In genomic region chr12:3838731-3839548, GRCh38 we compare ENCODE assay signal across 8 cellular contexts. TPM values are rescaled to one million over a fixed set of nuclear protein-coding genes. Genes with fewer than 3 reads are reported as not detected.
DNase-seq lines count a peak whose midpoint lies in the region; FAIRE-seq and TF ChIP-seq lines count a peak whose summit lies in the region.
"Not testable (repeated sequence)": the region's sequence is repeated elsewhere in the genome, so short reads cannot be mapped to it uniquely, and the experiment has no call there.

No MANE protein-coding gene starts in this region.

- H3K4me2 ChIP-seq in endothelial cell of umbilical vein (ENCODE audit: insufficient read depth, low read length): not testable (repeated sequence)

- not testable (repeated sequence) for H3K9me3 ChIP-seq in endothelial cell of umbilical vein (replicated peaks; ENCODE audit: control insufficient read depth, insufficient read depth, low read length); mononuclear cell (ENCODE audit: low read depth, low read length); thyroid gland

- not testable (repeated sequence) for H3K27me3 Mint-ChIP-seq in activated naive CD4-positive, alpha-beta T cell treated with anti-CD3 and anti-CD28 coated beads, Interleukin-2, amount 50 U/mL, for 24 hours

- H3K4me1 ChIP-seq in endothelial cell of umbilical vein (ENCODE audit: control insufficient read depth, extremely low read depth, insufficient read depth, low read length); thyroid gland: not testable (repeated sequence)
- H3K4me1 ChIP-seq in mononuclear cell (ENCODE audit: insufficient read depth, low read length): peaks cover 16% of the 10 kb centered on the region

- TF ChIP-seq CTCF in endothelial cell of umbilical vein (IDR thresholded peaks at IDR 0.05; ENCODE audit: extremely low read depth in 1 of 2, insufficient read depth in 1 of 2, low read depth in 1 of 2, low read length in 2 of 2); thyroid gland (IDR thresholded peaks at IDR 0.05): not testable (repeated sequence)

- peak overlapping the region; percentile 82 for H3K4me3 Mint-ChIP-seq in activated naive CD4-positive, alpha-beta T cell treated with anti-CD3 and anti-CD28 coated beads, Interleukin-2, amount 50 U/mL, for 24 hours

- not testable (repeated sequence) for H4K20me1 ChIP-seq in endothelial cell of umbilical vein (replicated peaks; ENCODE audit: control insufficient read depth, extremely low read depth, insufficient read depth, low read length)

- H3K9me3 Mint-ChIP-seq in activated naive CD4-positive, alpha-beta T cell treated with anti-CD3 and anti-CD28 coated beads, Interleukin-2, amount 50 U/mL, for 24 hours: not testable (repeated sequence)

- H3K4me1 Mint-ChIP-seq in activated naive CD4-positive, alpha-beta T cell treated with anti-CD3 and anti-CD28 coated beads, Interleukin-2, amount 50 U/mL, for 24 hours: peaks cover 74% of the 10 kb centered on the region

- not testable (repeated sequence) for H3K27me3 ChIP-seq in endothelial cell of umbilical vein (ENCODE audit: control insufficient read depth in 2 of 2, insufficient read depth in 2 of 2, low read length in 2 of 2); mononuclear cell (ENCODE audit: insufficient read depth, low read length); thyroid gland

- CTCF ChIA-PET in endothelial cell of umbilical vein (lab: Charles Lee): not testable (repeated sequence)

- not testable (repeated sequence) for H3K36me3 ChIP-seq in endothelial cell of umbilical vein (ENCODE audit: control insufficient read depth in 2 of 2, extremely low read depth in 1 of 2, insufficient read depth in 2 of 2, low read length in 2 of 2); thyroid gland

- peak; percentile 73 for FAIRE-seq in GM12892 (lab: Jason Lieb, UNC)
- FAIRE-seq in HTR-8/SVneo (lab: Jason Lieb, UNC): peak; percentile 83
- FAIRE-seq in endothelial cell of umbilical vein (lab: Jason Lieb, UNC): not testable (repeated sequence)

- not testable (repeated sequence) for H3K79me2 ChIP-seq in endothelial cell of umbilical vein (ENCODE audit: control insufficient read depth, insufficient read depth, low read length)

- H2AFZ ChIP-seq in endothelial cell of umbilical vein (ENCODE audit: low read depth, low read length): peak overlapping the region; percentile 8

- 69 to 72% methylated on average over 45 to 59 of the region's 98 CpGs for WGBS in thyroid gland, 2 donors

- dilution Hi-C loops in endothelial cell of umbilical vein (cut with MboI; ENCODE audit: extremely low pct_ligation_motif_present, low sequenced_read_pairs): not testable (repeated sequence)

- H3K27ac Mint-ChIP-seq in activated naive CD4-positive, alpha-beta T cell treated with anti-CD3 and anti-CD28 coated beads, Interleukin-2, amount 50 U/mL, for 24 hours: not testable (repeated sequence)

- peak overlapping the region in 1 of 3 experiments; percentile 12 for H3K4me3 ChIP-seq in endothelial cell of umbilical vein (replicated peaks in 1 of 3; ENCODE audit: insufficient read depth in 1 of 3, low read depth in 1 of 3, low read length in 3 of 3)
- peak overlapping the region; percentile 12 for H3K4me3 ChIP-seq in mononuclear cell (ENCODE audit: low read length)
- H3K4me3 ChIP-seq in thyroid gland (replicated peaks in 1 of 3): not testable (repeated sequence)

- intact Hi-C loops in endothelial cell of umbilical vein (cut with micrococcal nuclease); thyroid gland (cut with DNase I): not testable (repeated sequence)

- TF ChIP-seq POLR2A in GM12892 (IDR thresholded peaks at IDR 0.05; ENCODE audit: low read depth, low read length); endothelial cell of umbilical vein (IDR thresholded peaks at IDR 0.05; ENCODE audit: low read depth, low read length); thyroid gland (IDR thresholded peaks at IDR 0.05): not testable (repeated sequence)

- DNase-seq in GM12892 (ENCODE audit: insufficient read length) (peak; percentile 23), thyroid gland (peak; percentile 2 to 3)
- not testable (repeated sequence) for DNase-seq in HTR-8/SVneo (ENCODE audit: insufficient read length, low spot score); endothelial cell of umbilical vein (ENCODE audit: low read depth, low spot score)
- DNase-seq in activated CD8-positive, alpha-beta memory T cell treated with anti-CD3 and anti-CD28 coated beads for 24 hours: peak; percentile 72
- peak; percentile 30 for DNase-seq in stimulated activated CD4-positive, alpha-beta T cell treated with anti-CD3 and anti-CD28 coated beads, Interleukin-4, amount 100 ng/mL, for 24 hours

- not testable (repeated sequence) for H3K9me1 ChIP-seq in endothelial cell of umbilical vein (replicated peaks; ENCODE audit: control insufficient read depth, extremely low read depth, insufficient read depth, low read length)

- POLR2A ChIA-PET in endothelial cell of umbilical vein (lab: Charles Lee): not testable (repeated sequence)

- peaks cover 46% of the 10 kb centered on the region for H3K36me3 Mint-ChIP-seq in activated naive CD4-positive, alpha-beta T cell treated with anti-CD3 and anti-CD28 coated beads, Interleukin-2, amount 50 U/mL, for 24 hours

- BruUV-seq in endothelial cell of umbilical vein (replicated peaks; lab: Mats Ljungman, UMichigan): not testable (repeated sequence)

- not testable (repeated sequence) for H3K27ac ChIP-seq in endothelial cell of umbilical vein (ENCODE audit: insufficient read depth, low read depth, low read length); thyroid gland

- H3K9ac ChIP-seq in endothelial cell of umbilical vein (replicated peaks; ENCODE audit: extremely low read depth, insufficient read depth, low read length): not testable (repeated sequence)

TF ChIP-seq in endothelial cell of umbilical vein, 7 proteins besides CTCF, POLR2A, EP300 and RAD21:
- peak; percentile 77 for TF ChIP-seq EZH2 (IDR thresholded peaks at IDR 0.05; ENCODE audit: borderline replicate concordance, low read depth, low read length, severe bottlenecking)

RNA-seq across cellular contexts. Expression of gene PARP11, which starts 34.3 kb away (rescaled TPM):
- 6.5 TPM for polyA plus RNA-seq in GM12892 (2012; ENCODE audit: missing spikeins)
- total RNA-seq in endothelial cell of umbilical vein: 4.9 and 6.3 TPM in 2 replicates
- polyA plus RNA-seq in endothelial cell of umbilical vein: 2.9 and 3.0 TPM in 2 replicates
- 2.9 and 3.2 TPM in 2 replicates for polyA plus RNA-seq in endothelial cell of umbilical vein (2011; cell fraction: cytosol; rRNA removed)
- polyA plus RNA-seq in endothelial cell of umbilical vein (2011; cell fraction: nucleus; rRNA removed): 2.9 and 3.0 TPM in 2 replicates
- 2.8 and 4.6 TPM in 2 replicates for polyA plus RNA-seq in endothelial cell of umbilical vein (2012)
- 5.2 and 8.0 TPM in 2 replicates for polyA minus RNA-seq in endothelial cell of umbilical vein
- not detected for polyA minus RNA-seq in endothelial cell of umbilical vein (2011; cell fraction: cytosol; rRNA and poly(A)+ RNA removed)
- polyA minus RNA-seq in endothelial cell of umbilical vein (2011; cell fraction: nucleus; rRNA and poly(A)+ RNA removed): 4.2 and 6.0 TPM in 2 replicates
- total RNA-seq in mononuclear cell: 12.2 TPM
- 10 to 100 TPM in 3 of 4 donors, 1 to 10 TPM in 1; 8.7 to 26.2 (median 15.4) TPM for total RNA-seq in thyroid gland
